ENCODE assay signal across 1 cellular context in the genomic region with DNA sequence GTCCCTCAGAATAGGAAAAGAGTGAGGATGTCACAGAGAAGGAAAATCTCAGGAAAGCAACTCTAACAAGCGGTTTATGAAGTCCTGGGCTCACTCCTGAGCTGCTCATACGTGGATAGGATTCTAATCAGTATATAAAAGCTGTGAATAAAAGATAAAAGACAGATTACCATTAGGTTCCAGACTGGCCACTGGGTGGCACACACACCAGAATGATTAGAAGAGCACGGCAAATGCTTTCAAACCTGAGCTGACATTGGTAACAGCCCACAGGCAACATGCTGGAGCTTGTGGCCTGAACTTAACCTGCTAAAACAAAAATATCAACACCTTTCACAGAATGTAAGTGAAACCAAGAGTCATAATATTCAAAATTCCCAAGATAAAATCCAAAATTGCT.
TF ChIP-seq lines count a peak whose summit lies in the region.

No MANE protein-coding gene starts in this region.

TF ChIP-seq in GM23338, 12 proteins besides CTCF, POLR2A, EP300 and RAD21 (continued from another document):
- TF ChIP-seq, protein P1, sequence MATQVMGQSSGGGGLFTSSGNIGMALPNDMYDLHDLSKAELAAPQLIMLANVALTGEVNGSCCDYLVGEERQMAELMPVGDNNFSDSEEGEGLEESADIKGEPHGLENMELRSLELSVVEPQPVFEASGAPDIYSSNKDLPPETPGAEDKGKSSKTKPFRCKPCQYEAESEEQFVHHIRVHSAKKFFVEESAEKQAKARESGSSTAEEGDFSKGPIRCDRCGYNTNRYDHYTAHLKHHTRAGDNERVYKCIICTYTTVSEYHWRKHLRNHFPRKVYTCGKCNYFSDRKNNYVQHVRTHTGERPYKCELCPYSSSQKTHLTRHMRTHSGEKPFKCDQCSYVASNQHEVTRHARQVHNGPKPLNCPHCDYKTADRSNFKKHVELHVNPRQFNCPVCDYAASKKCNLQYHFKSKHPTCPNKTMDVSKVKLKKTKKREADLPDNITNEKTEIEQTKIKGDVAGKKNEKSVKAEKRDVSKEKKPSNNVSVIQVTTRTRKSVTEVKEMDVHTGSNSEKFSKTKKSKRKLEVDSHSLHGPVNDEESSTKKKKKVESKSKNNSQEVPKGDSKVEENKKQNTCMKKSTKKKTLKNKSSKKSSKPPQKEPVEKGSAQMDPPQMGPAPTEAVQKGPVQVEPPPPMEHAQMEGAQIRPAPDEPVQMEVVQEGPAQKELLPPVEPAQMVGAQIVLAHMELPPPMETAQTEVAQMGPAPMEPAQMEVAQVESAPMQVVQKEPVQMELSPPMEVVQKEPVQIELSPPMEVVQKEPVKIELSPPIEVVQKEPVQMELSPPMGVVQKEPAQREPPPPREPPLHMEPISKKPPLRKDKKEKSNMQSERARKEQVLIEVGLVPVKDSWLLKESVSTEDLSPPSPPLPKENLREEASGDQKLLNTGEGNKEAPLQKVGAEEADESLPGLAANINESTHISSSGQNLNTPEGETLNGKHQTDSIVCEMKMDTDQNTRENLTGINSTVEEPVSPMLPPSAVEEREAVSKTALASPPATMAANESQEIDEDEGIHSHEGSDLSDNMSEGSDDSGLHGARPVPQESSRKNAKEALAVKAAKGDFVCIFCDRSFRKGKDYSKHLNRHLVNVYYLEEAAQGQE (IDR thresholded peaks at IDR 0.05; ENCODE audit: unreplicated experiment) = no peak
- TF ChIP-seq EZH2phosphoT487 (IDR thresholded peaks at IDR 0.05; ENCODE audit: unreplicated experiment) = no peak
- TF ChIP-seq STAT1 (IDR thresholded peaks at IDR 0.05; ENCODE audit: unreplicated experiment) = no peak
